Comparison of ENCODE assay signal across 8 cellular contexts in genomic region chr20:62702886-62703852, GRCh38. TPM values are rescaled to one million over a fixed set of nuclear protein-coding genes. Genes with fewer than 3 reads are reported as not detected.
DNase-seq lines count a peak whose midpoint lies in the region; ATAC-seq, FAIRE-seq and TF ChIP-seq lines count a peak whose summit lies in the region.

No MANE protein-coding gene starts in this region.

- CTCF ChIA-PET in CD4-positive, alpha-beta memory T cell (lab: Charles Lee; ENCODE audit: partially characterized antibody) = no interaction called here

- peak; percentile 95 for FAIRE-seq in keratinocyte (lab: Jason Lieb, UNC)

- H3K4me3 ChIP-seq in CD4-positive, alpha-beta memory T cell (ENCODE audit: low read length in 2 of 2) = no peak overlapping the region
- H3K4me3 ChIP-seq in WI38 (ENCODE audit: low read depth, low read length) = peak overlapping the region; percentile 30; the same call in 1 of the 2 replicates
- no peak overlapping the region for H3K4me3 ChIP-seq in keratinocyte (ENCODE audit: control insufficient read depth in 2 of 3, extremely low read depth in 1 of 3, insufficient read depth in 2 of 3, low read depth in 1 of 3, low read length in 3 of 3)

- no peak for ATAC-seq in HG03280 (IDR thresholded peaks at IDR 0.05; ENCODE audit: unreplicated experiment)
- ATAC-seq in HG03097 (IDR thresholded peaks at IDR 0.05; ENCODE audit: low FRiP score, unreplicated experiment) = no peak

- H3K4me1 Mint-ChIP-seq in CD4-positive, alpha-beta memory T cell = peaks cover 2 to 11% (median 8%) of the 10 kb centered on the region in 4 donors

- no peaks in the 10 kb centered on the region for H3K79me2 ChIP-seq in keratinocyte (ENCODE audit: control insufficient read depth, insufficient read depth, low read length)

- no peak for DNase-seq in CD4-positive, alpha-beta memory T cell
- DNase-seq in LHCN-M2 (ENCODE audit: low read depth) = peak; percentile 90
- DNase-seq in keratinocyte (ENCODE audit: low read depth, low spot score) = peak; percentile 68
- no peak for DNase-seq in SKM-1 treated with dmso at 0.1 percent for 144 hours (lab: John Stamatoyannopoulos, UW; ENCODE audit: unreplicated experiment)
- DNase-seq in NAMALWA (ENCODE audit: low spot score) = no peak

- H3K9ac ChIP-seq in keratinocyte (ENCODE audit: control insufficient read depth, extremely low read depth, insufficient read depth, low read length) = peak overlapping the region; percentile 14

- no peaks in the 10 kb centered on the region for H3K9me3 Mint-ChIP-seq in CD4-positive, alpha-beta memory T cell

- H3K4me1 ChIP-seq in CD4-positive, alpha-beta memory T cell (ENCODE audit: insufficient read depth, low read length) = peaks cover 8% of the 10 kb centered on the region
- H3K4me1 ChIP-seq in keratinocyte (ENCODE audit: control insufficient read depth, extremely low read depth, insufficient read depth, low read length) = peaks cover 45% of the 10 kb centered on the region

- H3K27ac ChIP-seq in CD4-positive, alpha-beta memory T cell (ENCODE audit: low read depth, low read length) = no peak overlapping the region
- peak overlapping the region; percentile 54 for H3K27ac ChIP-seq in keratinocyte (ENCODE audit: control insufficient read depth, insufficient read depth, low read length)

- intact Hi-C loops in CD4-positive, alpha-beta memory T cell (cut with micrococcal nuclease) = no loop called here

- TF ChIP-seq CTCF in WI38 (IDR thresholded peaks at IDR 0.05; ENCODE audit: low read depth, low read length) (peak; percentile 51), keratinocyte (optimal IDR thresholded peaks at IDR 0.05 in 1 of 3, IDR thresholded peaks at IDR 0.05 in 1 of 3, conservative IDR thresholded peaks at IDR 0.05 in 1 of 3; ENCODE audit: extremely low read depth in 1 of 3, insufficient read depth in 2 of 3, low read length in 3 of 3) (peak; percentile 63 to 66 (median 63))

- peak overlapping the region; percentile 59 for H3K4me2 ChIP-seq in keratinocyte (ENCODE audit: control insufficient read depth, extremely low read depth, insufficient read depth, low read depth, low read length)

- peak overlapping the region in 5 of 7 donors; percentile 2 to 66 (median 35) for H3K27ac Mint-ChIP-seq in CD4-positive, alpha-beta memory T cell

- peaks cover 7 to 9% of the 10 kb centered on the region in 2 donors for H3K27me3 Mint-ChIP-seq in CD4-positive, alpha-beta memory T cell

- no peaks in the 10 kb centered on the region for H4K20me1 ChIP-seq in keratinocyte (ENCODE audit: control insufficient read depth, extremely low read depth, insufficient read depth, low read length)

- peak overlapping the region in 2 of 8 donors; percentile 12 to 54 for H3K4me3 Mint-ChIP-seq in CD4-positive, alpha-beta memory T cell

- no peaks in the 10 kb centered on the region for H3K9me1 ChIP-seq in keratinocyte (ENCODE audit: control insufficient read depth, extremely low read depth, insufficient read depth, low read length)

- peaks cover 6% of the 10 kb centered on the region for H3K27me3 ChIP-seq in CD4-positive, alpha-beta memory T cell (ENCODE audit: insufficient read depth, low read length)
- peaks cover 28% of the 10 kb centered on the region for H3K27me3 ChIP-seq in keratinocyte (ENCODE audit: control insufficient read depth, extremely low read depth, insufficient read depth, low read length)

- POLR2A ChIA-PET in CD4-positive, alpha-beta memory T cell (lab: Charles Lee; ENCODE audit: partially characterized antibody) = interaction anchor here (1.2 to 1.9 kb wide), 2 partner anchors 37 to 91 kb away, joined by 6 read pairs; no protein-coding TSS in a partner anchor

- H3K36me3 Mint-ChIP-seq in CD4-positive, alpha-beta memory T cell = no peaks in the 10 kb centered on the region

- no peaks in the 10 kb centered on the region for H3K9me3 ChIP-seq in CD4-positive, alpha-beta memory T cell (ENCODE audit: control insufficient read depth in 1 of 2, low read length in 2 of 2)
- H3K9me3 ChIP-seq in keratinocyte (ENCODE audit: control insufficient read depth, low read depth, low read length) = no peaks in the 10 kb centered on the region

- no peaks in the 10 kb centered on the region for H3K36me3 ChIP-seq in CD4-positive, alpha-beta memory T cell (ENCODE audit: insufficient read depth, low read length)
- no peaks in the 10 kb centered on the region for H3K36me3 ChIP-seq in keratinocyte (ENCODE audit: control insufficient read depth in 2 of 2, extremely low read depth in 1 of 2, insufficient read depth in 2 of 2, low read length in 2 of 2)

- peak overlapping the region; percentile 42 for H2AFZ ChIP-seq in keratinocyte (ENCODE audit: control insufficient read depth, low read length)

- dilution Hi-C loops in keratinocyte (cut with MboI; ENCODE audit: extremely low pct_ligation_motif_present, low sequenced_read_pairs) = no loop called here

RNA-seq across cellular contexts. Expression of gene NTSR1, which starts 5.5 kb away (rescaled TPM):
- total RNA-seq in CD4-positive, alpha-beta memory T cell = under 1 TPM; 0.30 to 0.38 TPM
- polyA plus RNA-seq in CD4-positive, alpha-beta memory T cell = not detected
- total RNA-seq in LHCN-M2 (2014; rRNA removed) = 0.77 and 0.98 TPM in 2 replicates
- not detected for polyA plus RNA-seq in LHCN-M2 (2012)
- polyA plus RNA-seq in keratinocyte = 0.24 to 1.4 TPM (median 0.55 TPM) in 3 replicates
- 0.27 TPM for polyA plus RNA-seq in keratinocyte (2011; ENCODE audit: low read depth)
- polyA plus RNA-seq in keratinocyte (2011; cell fraction: cytosol; rRNA removed) = 0.17 and 0.56 TPM in 2 replicates
- 0.90 and 1.4 TPM in 2 replicates for polyA plus RNA-seq in keratinocyte (2011; cell fraction: nucleus; rRNA removed)
- polyA plus RNA-seq in keratinocyte (2012; ENCODE audit: low replicate concordance) = 0.72 and 2.1 TPM in 2 replicates
- polyA minus RNA-seq in keratinocyte = 0.40 to 2.7 TPM (median 0.83 TPM) in 3 replicates
- not detected for polyA minus RNA-seq in keratinocyte (2011; cell fraction: cytosol; rRNA and poly(A)+ RNA removed)
- polyA minus RNA-seq in keratinocyte (2011; cell fraction: nucleus; rRNA and poly(A)+ RNA removed) = 1.1 and 1.3 TPM in 2 replicates

Comparison
In these comparisons a context has a peak if more than half of its experiments do, and no peak if none do; other contexts are left out.
1. DNase-seq: peak in LHCN-M2 (single experiment) and keratinocyte (single experiment); none in CD4-positive, alpha-beta memory T cell (0 of 5), SKM-1 treated with dmso at 0.1 percent for 144 hours (single experiment) and NAMALWA (single experiment).